10 cellular contexts compared by ENCODE assay signal in genomic region chr12:28497889-28498411, GRCh38.
A peak's percentile ranks its signal among the peaks of the same experiment; 100 is the strongest.
DNase-seq lines count a peak whose midpoint lies in the region; ATAC-seq lines count a peak whose summit lies in the region.
"Had no signal": no experiment of that assay in that cellular context is flagged by ENCODE, and none has a peak within 500 bp of the region (broad histone marks: within the 10 kb centered on the region; RNA-seq: fewer than 3 reads in every experiment).

No MANE protein-coding gene starts in this region.

- H3K9me3 Mint-ChIP-seq in activated T-helper 17 cell treated with anti-CD3 and anti-CD28 coated beads, Interleukin-2, amount 50 U/mL, for 72 hours = peaks cover 3% of the 10 kb centered on the region
- H3K9me3 Mint-ChIP-seq in stimulated activated naive B cell treated with anti-CD40 and anti-IgM and Interleukin-4, amounts not matched to agents 10 μg/mL and 1 μg/mL and 100 μg/mL, for 72 hours = peaks cover 0 to 3% of the 10 kb centered on the region in 2 donors

- H4K8ac ChIP-seq in mesendoderm (ENCODE audit: low read depth, low read length) = no peak overlapping the region

- no peaks in the 10 kb centered on the region for H3K27me3 ChIP-seq in mesendoderm (ENCODE audit: insufficient read depth, low read length, poor library complexity)

- no peaks in the 10 kb centered on the region for H3K79me2 ChIP-seq in mesendoderm (ENCODE audit: control insufficient read depth, insufficient read depth, low read length)

- no peak overlapping the region for H3K56ac ChIP-seq in mesendoderm (ENCODE audit: low read length)

- H3K4me3 ChIP-seq in mesendoderm (ENCODE audit: low read length) = no peak overlapping the region
- H3K4me3 ChIP-seq: SK-N-MC had no signal

- no peak overlapping the region for H3K4me2 ChIP-seq in mesendoderm (ENCODE audit: low read length)

- H3K4me1 ChIP-seq in mesendoderm (ENCODE audit: control insufficient read depth, low read depth, low read length) = no peaks in the 10 kb centered on the region

- H3K79me1 ChIP-seq in mesendoderm (ENCODE audit: low read length) = no peaks in the 10 kb centered on the region

- peak; percentile 97 for ATAC-seq in HG03039 (IDR thresholded peaks at IDR 0.05; ENCODE audit: unreplicated experiment)
- ATAC-seq in activated T-helper 17 cell treated with anti-CD3 and anti-CD28 coated beads, Interleukin-2, amount 50 U/mL, for 72 hours (replicated peaks) = peak; percentile 97
- ATAC-seq in stimulated activated naive B cell treated with anti-CD40 and anti-IgM and Interleukin-4, amounts not matched to agents 10 μg/mL and 1 μg/mL and 100 μg/mL, for 72 hours (replicated peaks) = peak; percentile 97 to 99

- in situ Hi-C loops in ACHN (cut with HindIII; ENCODE audit: low pct_ligation_motif_present, low pct_unique_long_range_greater_than_20kb, low sequenced_read_pairs) = no loop called here

- H2AK5ac ChIP-seq in mesendoderm (ENCODE audit: low read length) = no peak overlapping the region

- H3K18ac ChIP-seq in mesendoderm (ENCODE audit: low read length) = no peak overlapping the region

- peak overlapping the region; percentile 14 for H3K27ac Mint-ChIP-seq in activated T-helper 17 cell treated with anti-CD3 and anti-CD28 coated beads, Interleukin-2, amount 50 U/mL, for 72 hours
- H3K27ac Mint-ChIP-seq in stimulated activated naive B cell treated with anti-CD40 and anti-IgM and Interleukin-4, amounts not matched to agents 10 μg/mL and 1 μg/mL and 100 μg/mL, for 72 hours = no peak overlapping the region

- no peak overlapping the region for H3K4ac ChIP-seq in mesendoderm (ENCODE audit: low read depth, low read length)

- H4K5ac ChIP-seq in mesendoderm (ENCODE audit: low read length) = no peak overlapping the region

- DNase-seq in activated T-cell treated with anti-CD3 and anti-CD28 coated beads for 24 hours (ENCODE audit: low read depth) (peak; percentile 4), mesendoderm (no peak), ACHN (no peak)
- no peak for DNase-seq in activated T-cell treated with anti-CD3 and anti-CD28 coated beads, Interleukin-2, amount 50 U/mL, for 1 hour
- no peak for DNase-seq in stimulated activated naive B cell treated with anti-CD40 and anti-IgM and Interleukin-4, amounts not matched to agents 10 μg/mL and 1 μg/mL and 100 μg/mL, for 72 hours
- no peak for DNase-seq in stimulated activated CD4-positive, alpha-beta T cell treated with anti-CD3 and anti-CD28 coated beads, Interleukin-4, amount 100 ng/mL, for 1 hour

- H2BK15ac ChIP-seq in mesendoderm (replicated peaks; ENCODE audit: low read depth) = no peak overlapping the region

- no peak overlapping the region for H3K27ac ChIP-seq in mesendoderm (ENCODE audit: low read depth, low read length)
- H3K27ac ChIP-seq: C4-2B, SK-N-MC had no signal

- peaks cover 29% of the 10 kb centered on the region for H3K36me3 Mint-ChIP-seq in activated T-helper 17 cell treated with anti-CD3 and anti-CD28 coated beads, Interleukin-2, amount 50 U/mL, for 72 hours (ENCODE audit: low read depth)
- peaks cover 8 to 14% of the 10 kb centered on the region in 2 donors for H3K36me3 Mint-ChIP-seq in stimulated activated naive B cell treated with anti-CD40 and anti-IgM and Interleukin-4, amounts not matched to agents 10 μg/mL and 1 μg/mL and 100 μg/mL, for 72 hours

- H3K27me3 Mint-ChIP-seq in activated T-helper 17 cell treated with anti-CD3 and anti-CD28 coated beads, Interleukin-2, amount 50 U/mL, for 72 hours = no peaks in the 10 kb centered on the region
- no peaks in the 10 kb centered on the region for H3K27me3 Mint-ChIP-seq in stimulated activated naive B cell treated with anti-CD40 and anti-IgM and Interleukin-4, amounts not matched to agents 10 μg/mL and 1 μg/mL and 100 μg/mL, for 72 hours

- no peak overlapping the region for H2BK120ac ChIP-seq in mesendoderm (ENCODE audit: low read depth, low read length)

- H3K4me3 Mint-ChIP-seq in activated T-helper 17 cell treated with anti-CD3 and anti-CD28 coated beads, Interleukin-2, amount 50 U/mL, for 72 hours = peak overlapping the region; percentile 17
- no peak overlapping the region for H3K4me3 Mint-ChIP-seq in stimulated activated naive B cell treated with anti-CD40 and anti-IgM and Interleukin-4, amounts not matched to agents 10 μg/mL and 1 μg/mL and 100 μg/mL, for 72 hours

- H3K36me3 ChIP-seq in mesendoderm (ENCODE audit: control insufficient read depth, insufficient read depth, low read length) = no peaks in the 10 kb centered on the region

- no peak overlapping the region for H3K23ac ChIP-seq in mesendoderm (ENCODE audit: low read length)

- H2BK5ac ChIP-seq in mesendoderm (ENCODE audit: low read length) = no peak overlapping the region

- H3K4me1 Mint-ChIP-seq in activated T-helper 17 cell treated with anti-CD3 and anti-CD28 coated beads, Interleukin-2, amount 50 U/mL, for 72 hours = peaks cover 8% of the 10 kb centered on the region
- H3K4me1 Mint-ChIP-seq in stimulated activated naive B cell treated with anti-CD40 and anti-IgM and Interleukin-4, amounts not matched to agents 10 μg/mL and 1 μg/mL and 100 μg/mL, for 72 hours = peaks cover 6 to 12% of the 10 kb centered on the region in 2 donors

- H3K9ac ChIP-seq in mesendoderm (ENCODE audit: low read length) = no peak overlapping the region
